Comparison of ENCODE assay signal across 18 cellular contexts in genomic region chr5:61098251-61098650, GRCh38.
"Had no signal": no experiment of that assay in that cellular context is flagged by ENCODE, and none has a peak within 500 bp of the region (broad histone marks: within the 10 kb centered on the region; RNA-seq: fewer than 3 reads in every experiment).

No MANE protein-coding gene starts in this region.

- ATAC-seq: naive thymus-derived CD4-positive, alpha-beta T cell; sciatic nerve; stimulated activated memory B cell treated with anti-CD40 and anti-IgM and Interleukin-4, amounts not matched to agents 10 μg/mL and 1 μg/mL and 100 μg/mL, for 72 hours; upper lobe of right lung had no signal

- H3K27ac ChIP-seq: hepatocyte, spleen, tibial artery, upper lobe of right lung, vagina had no signal

- H3K79me2 ChIP-seq: hepatocyte had no signal

- H3K4me3 ChIP-seq: hepatocyte, spleen, tibial artery, upper lobe of right lung, vagina had no signal

- H3K9me3 ChIP-seq: upper lobe of right lung, vagina had no signal

- H3K4me2 ChIP-seq: hepatocyte had no signal

- H3K27ac Mint-ChIP-seq: endodermal cell; naive thymus-derived CD4-positive, alpha-beta T cell; stimulated activated memory B cell treated with anti-CD40 and anti-IgM and Interleukin-4, amounts not matched to agents 10 μg/mL and 1 μg/mL and 100 μg/mL, for 72 hours; stimulated activated naive CD8-positive, alpha-beta T cell treated with anti-CD3 and anti-CD28 coated beads, Interleukin-15, Interleukin-2, amounts not matched to agents 100 ng/mL and 50 ng/mL, for 24 hours had no signal

- DNase-seq: effector CD4-positive, alpha-beta T cell; endodermal cell; foreskin melanocyte; head of caudate nucleus; kidney glomerular epithelial cell; naive thymus-derived CD4-positive, alpha-beta T cell; posterior cingulate gyrus; spleen; stimulated activated CD4-positive, alpha-beta T cell treated with anti-CD3 and anti-CD28 coated beads, Interleukin-15, amount 100 ng/mL, for 24 hours; stimulated activated CD4-positive, alpha-beta T cell treated with anti-CD3 and anti-CD28 coated beads, Interleukin-1b, Interleukin-23, amount 100 ng/mL, for 48 hours; stimulated activated CD4-positive, alpha-beta T cell treated with anti-CD3 and anti-CD28 coated beads, Interleukin-4, amount 100 ng/mL, for 24 hours; tibial artery; upper lobe of right lung had no signal

- H3K27me3 ChIP-seq: hepatocyte, spleen, tibial artery, upper lobe of right lung, vagina had no signal

- H3K4me3 Mint-ChIP-seq: endodermal cell; naive thymus-derived CD4-positive, alpha-beta T cell; stimulated activated memory B cell treated with anti-CD40 and anti-IgM and Interleukin-4, amounts not matched to agents 10 μg/mL and 1 μg/mL and 100 μg/mL, for 72 hours; stimulated activated naive CD8-positive, alpha-beta T cell treated with anti-CD3 and anti-CD28 coated beads, Interleukin-15, Interleukin-2, amounts not matched to agents 100 ng/mL and 50 ng/mL, for 24 hours had no signal

- H3K4me1 ChIP-seq: spleen, tibial artery, upper lobe of right lung had no signal

- H3K36me3 ChIP-seq: upper lobe of right lung had no signal

- H2AFZ ChIP-seq: hepatocyte had no signal

- H3K27me3 Mint-ChIP-seq: naive thymus-derived CD4-positive, alpha-beta T cell; stimulated activated memory B cell treated with anti-CD40 and anti-IgM and Interleukin-4, amounts not matched to agents 10 μg/mL and 1 μg/mL and 100 μg/mL, for 72 hours; stimulated activated naive CD8-positive, alpha-beta T cell treated with anti-CD3 and anti-CD28 coated beads, Interleukin-15, Interleukin-2, amounts not matched to agents 100 ng/mL and 50 ng/mL, for 24 hours had no signal

- H3K4me1 Mint-ChIP-seq: endodermal cell; naive thymus-derived CD4-positive, alpha-beta T cell; stimulated activated memory B cell treated with anti-CD40 and anti-IgM and Interleukin-4, amounts not matched to agents 10 μg/mL and 1 μg/mL and 100 μg/mL, for 72 hours had no signal
